In genomic region chr12:88986056-88986455, GRCh38 we compare ENCODE assay signal across 2 cellular contexts.
TF ChIP-seq lines count a peak whose summit lies in the region.

No MANE protein-coding gene starts in this region.

TF ChIP-seq in HCT116, 20 proteins besides CTCF, POLR2A, EP300 and RAD21:
- no peak for TF ChIP-seq SRF (IDR thresholded peaks at IDR 0.05; ENCODE audit: low read depth)
- TF ChIP-seq CEBPB (IDR thresholded peaks at IDR 0.05; ENCODE audit: low read depth): no peak
- no peak for TF ChIP-seq EZH2phosphoT487 (IDR thresholded peaks at IDR 0.05; ENCODE audit: borderline replicate concordance)
- TF ChIP-seq CBX3 (IDR thresholded peaks at IDR 0.05; ENCODE audit: low read depth): no peak
- no peak for TF ChIP-seq YY1 (IDR thresholded peaks at IDR 0.05; ENCODE audit: extremely low read depth, insufficient replicate concordance, low read depth, low read length)
- TF ChIP-seq ZBTB33 (IDR thresholded peaks at IDR 0.05; ENCODE audit: extremely low read depth, insufficient replicate concordance, low read length): no peak
- no peak for TF ChIP-seq JUND (IDR thresholded peaks at IDR 0.05)

TF ChIP-seq in endothelial cell of umbilical vein, 7 proteins besides CTCF, POLR2A, EP300 and RAD21 (continued from another document):
- TF ChIP-seq MAX (IDR thresholded peaks at IDR 0.05; ENCODE audit: insufficient read depth, insufficient read length) (no peak), MYC (IDR thresholded peaks at IDR 0.05; ENCODE audit: low read depth, low read length) (no peak), EZH2 (IDR thresholded peaks at IDR 0.05; ENCODE audit: borderline replicate concordance, low read depth, low read length, severe bottlenecking) (no peak), POLR2AphosphoS5 (IDR thresholded peaks at IDR 0.05; ENCODE audit: insufficient read depth, low read depth, low read length) (no peak)
